In the genomic region with DNA sequence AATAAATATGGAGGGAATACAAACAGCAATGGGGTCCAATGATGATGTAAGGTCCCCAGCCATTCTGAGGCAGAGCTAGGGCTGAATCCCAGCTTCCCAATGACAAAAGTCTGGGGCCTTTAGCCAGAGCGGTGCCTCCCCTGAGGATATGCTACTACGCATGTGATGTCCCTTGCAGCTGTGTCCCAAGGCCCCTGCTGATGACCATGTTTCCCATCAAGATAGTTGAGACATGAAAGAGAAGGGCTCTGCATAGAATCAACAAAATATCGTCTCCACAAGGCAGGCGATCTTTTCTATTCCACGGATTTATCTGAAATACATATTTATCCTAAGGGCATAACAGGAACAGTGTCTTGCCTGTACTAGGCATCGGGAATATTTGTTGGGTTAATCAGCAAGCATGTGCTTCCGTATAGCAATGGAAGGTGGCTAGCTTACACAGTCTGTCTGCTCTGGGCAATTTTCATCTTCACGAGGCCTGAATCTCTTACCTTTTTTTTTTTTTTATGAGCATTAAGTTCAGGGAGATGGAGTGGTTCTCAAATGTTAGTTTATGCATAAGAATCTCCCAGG, we compare ENCODE assay signal across 26 cellular contexts.
"Had no signal": no experiment of that assay in that cellular context is flagged by ENCODE, and none has a peak within 500 bp of the region (broad histone marks: within the 10 kb centered on the region; RNA-seq: fewer than 3 reads in every experiment).

No MANE protein-coding gene starts in this region.

- H3K27me3 ChIP-seq: left lung, pancreas, stomach, testis, thyroid gland, transverse colon, upper lobe of left lung, vagina had no signal

- H3K27ac ChIP-seq: left lung, lower lobe of right lung, pancreas, prostate gland, skin epidermis, stomach, testis, thyroid gland, transverse colon, upper lobe of left lung, vagina had no signal

- H3K9me3 ChIP-seq: lower lobe of right lung, pancreas, prostate gland, stomach, testis, thyroid gland, transverse colon, upper lobe of left lung, vagina had no signal

- ATAC-seq: left colon; left lung; lower lobe of right lung; naive thymus-derived CD8-positive, alpha-beta T cell; pancreas; right cardiac atrium; sciatic nerve; stimulated activated naive B cell treated with anti-CD40 and anti-IgM and Interleukin-4, amounts not matched to agents 10 μg/mL and 1 μg/mL and 100 μg/mL, for 72 hours; stimulated activated naive CD8-positive, alpha-beta T cell treated with anti-CD3 and anti-CD28 coated beads, Interleukin-15, Interleukin-2, amounts not matched to agents 100 U/mL and 50 U/mL, for 24 hours had no signal

- DNase-seq: left colon; left lung; lower lobe of right lung; mammary epithelial cell; mesenchymal stem cell; naive thymus-derived CD8-positive, alpha-beta T cell; nucleus accumbens; pancreas; posterior cingulate gyrus; retina; right cardiac atrium; stimulated activated CD4-positive, alpha-beta T cell treated with anti-CD3 and anti-CD28 coated beads, Interleukin-12 subunit alpha, Interleukin-12 subunit beta, amount 100 ng/mL, for 4 hours; stimulated activated CD4-positive, alpha-beta T cell treated with anti-CD3 and anti-CD28 coated beads, Interleukin-15, amount 100 ng/mL, for 24 hours; stimulated activated CD4-positive, alpha-beta T cell treated with anti-CD3 and anti-CD28 coated beads, Interleukin-2, amount 100 ng/mL, for 24 hours; stimulated activated CD4-positive, alpha-beta T cell treated with anti-CD3 and anti-CD28 coated beads, Interleukin-4, amount 100 ng/mL, for 1 hour; stimulated activated naive B cell treated with anti-CD40 and anti-IgM and Interleukin-4, amounts not matched to agents 10 μg/mL and 1 μg/mL and 100 μg/mL, for 72 hours; stimulated activated naive CD8-positive, alpha-beta T cell treated with anti-CD3 and anti-CD28 coated beads, Interleukin-15, Interleukin-2, amounts not matched to agents 100 U/mL and 50 U/mL, for 24 hours; stomach; testis; thyroid gland; transverse colon; upper lobe of left lung had no signal

- H3K36me3 ChIP-seq: left lung, lower lobe of right lung, pancreas, prostate gland, stomach, thyroid gland, transverse colon, upper lobe of left lung, vagina had no signal

- H3K4me3 ChIP-seq: left lung, lower lobe of right lung, pancreas, prostate gland, skin epidermis, stomach, testis, thyroid gland, transverse colon, upper lobe of left lung, vagina had no signal

- H3K4me1 ChIP-seq: left lung, lower lobe of right lung, pancreas, prostate gland, stomach, testis, thyroid gland, transverse colon, upper lobe of left lung, vagina had no signal
